In the genomic region with DNA sequence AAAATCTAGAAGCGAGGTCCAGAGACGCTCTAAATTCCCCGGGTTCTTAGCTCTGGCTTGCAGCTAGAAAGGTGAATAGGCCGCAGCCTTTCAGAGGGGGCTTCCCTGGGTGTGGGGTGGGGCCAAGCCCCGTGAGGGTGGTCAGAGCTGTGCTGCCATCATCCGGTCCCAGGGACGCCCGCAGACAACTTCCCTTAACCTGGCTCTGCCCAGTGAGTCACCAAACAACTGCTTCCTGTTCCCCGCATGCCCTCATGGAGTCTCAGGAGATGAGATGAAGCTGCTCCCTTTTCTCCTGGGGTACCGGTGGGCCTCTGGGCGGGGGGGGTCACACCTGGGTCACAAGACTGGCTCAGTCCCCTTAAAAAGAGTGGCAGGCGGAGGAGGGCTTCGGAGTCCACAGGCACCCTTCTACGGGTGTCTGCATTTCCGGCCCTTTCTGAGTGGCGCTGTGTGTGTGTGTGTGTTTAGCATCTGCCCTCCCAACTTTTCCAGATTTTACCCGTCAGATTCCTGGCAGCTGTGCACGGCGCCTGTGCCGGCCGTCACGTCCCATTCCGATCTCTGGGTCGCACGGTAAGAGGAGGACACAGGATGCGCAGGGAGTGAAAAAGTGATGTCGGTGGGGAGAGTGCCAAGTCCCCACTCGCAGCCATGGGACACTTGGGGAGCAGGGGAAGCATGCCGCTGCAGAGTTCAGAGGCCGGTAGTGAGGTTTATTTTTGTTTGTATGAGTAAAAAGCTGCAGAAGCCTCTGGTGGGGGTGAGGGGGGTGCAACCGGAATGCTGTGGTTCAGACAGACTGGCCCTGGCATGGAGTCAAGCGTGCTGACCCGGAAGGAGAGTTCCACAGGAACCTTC, we compare ENCODE assay signal across 9 cellular contexts. TPM values are rescaled to one million over a fixed set of nuclear protein-coding genes. Genes with fewer than 3 reads are reported as not detected.
DNase-seq lines count a peak whose midpoint lies in the region; ATAC-seq, FAIRE-seq and TF ChIP-seq lines count a peak whose summit lies in the region.
"Had no signal": no experiment of that assay in that cellular context is flagged by ENCODE, and none has a peak within 500 bp of the region (broad histone marks: within the 10 kb centered on the region; RNA-seq: fewer than 3 reads in every experiment).

No MANE protein-coding gene starts in this region.

- BruUV-seq in HepG2 (replicated peaks; lab: Mats Ljungman, UMichigan), result no TSS peak

- H3K27ac ChIP-seq in liver (ENCODE audit: low read depth in 1 of 2, low read length in 2 of 2), result peak overlapping the region; percentile 55 to 58
- H3K27ac ChIP-seq in HepG2 (ENCODE audit: extremely low read length, insufficient read depth, low read length), result no peak overlapping the region
- H3K27ac ChIP-seq in dorsolateral prefrontal cortex, result peak overlapping the region in 53 of 59 donors; percentile 21 to 86 (median 67)
- peak overlapping the region; percentile 80 to 90 for H3K27ac ChIP-seq in uterus

- H3K4me3 ChIP-seq in liver (ENCODE audit: low read depth in 1 of 3, low read length in 3 of 3), result no peak overlapping the region
- H3K4me3 ChIP-seq in HepG2 (replicated peaks in 1 of 3; ENCODE audit: insufficient read depth in 1 of 3, low read depth in 2 of 3, low read length in 3 of 3), result no peak overlapping the region
- H3K4me3 ChIP-seq in dorsolateral prefrontal cortex, result no peak overlapping the region
- H3K4me3 ChIP-seq in uterus, result no peak overlapping the region

- TF ChIP-seq RAD21 in liver (IDR thresholded peaks at IDR 0.05), result no peak
- TF ChIP-seq RAD21 in HepG2 (CRISPR knock-in tag; IDR thresholded peaks at IDR 0.05), result no peak

- no peak for FAIRE-seq in HepG2 (lab: Jason Lieb, UNC)

- CTCF ChIA-PET in HepG2 (lab: Yijun Ruan, JAX; ENCODE audit: low intra/inter-chr PET ratio, low total read pairs), result no interaction called here

- H3K36me3 ChIP-seq in liver (ENCODE audit: control insufficient read depth in 4 of 4, insufficient read depth in 3 of 4, low read depth in 1 of 4, low read length in 3 of 4), result peaks cover 0 to 4% (median 3%) of the 10 kb centered on the region in 4 donors
- H3K36me3 ChIP-seq in HepG2 (replicated peaks in 1 of 2; ENCODE audit: control insufficient read depth in 1 of 2, insufficient read depth in 2 of 2, low read length in 2 of 2), result peaks cover 10 to 20% of the 10 kb centered on the region in 2 experiments; a peak in 4 of 5 replicates
- no peaks in the 10 kb centered on the region for H3K36me3 ChIP-seq in uterus

- WGBS in liver, result 78% methylated on average over 33 of the region's 33 CpGs
- 98% methylated on average over 26 of the region's 33 CpGs for WGBS in HepG2 (ENCODE audit: low lambda C conversion rate)

- POLR2A ChIA-PET in HepG2 (lab: Yijun Ruan, JAX), result no interaction called here

- no peaks in the 10 kb centered on the region for H3K9me3 ChIP-seq in liver (ENCODE audit: control insufficient read depth in 4 of 4, low read length in 3 of 4)
- H3K9me3 ChIP-seq in HepG2 (ENCODE audit: low read length), result no peaks in the 10 kb centered on the region
- no peaks in the 10 kb centered on the region for H3K9me3 ChIP-seq in uterus

- DNase-seq in HepG2 (ENCODE audit: low spot score) (no peak), dorsolateral prefrontal cortex (no peak), mucosa of gallbladder (ENCODE audit: low spot score) (peak; percentile 71), uterus (peak; percentile 69 to 75), superior temporal gyrus (ENCODE audit: extremely low spot score) (no peak), amniotic stem cell (lab: John Stamatoyannopoulos, UW) (no peak), SKM-1 treated with dmso at 0.1 percent for 144 hours (lab: John Stamatoyannopoulos, UW; ENCODE audit: unreplicated experiment) (no peak)
- DNase-seq: NCI-H526 treated with DMSO at 0.1 percent for 48 hours had no signal

- H3K9ac ChIP-seq in liver (ENCODE audit: low read depth in 1 of 2, low read length in 2 of 2), result peak overlapping the region in 1 of 2 donors; percentile 53
- H3K9ac ChIP-seq in HepG2 (ENCODE audit: insufficient read depth, low read depth, low read length), result no peak overlapping the region

- no peak overlapping the region for H3K4me2 ChIP-seq in HepG2 (ENCODE audit: low read depth, low read length)

- H3K27me3 ChIP-seq in liver (ENCODE audit: control insufficient read depth in 4 of 4, insufficient read depth in 4 of 4, low read length in 3 of 4) (no peaks in the 10 kb centered on the region), HepG2 (ENCODE audit: control insufficient read depth in 1 of 2, insufficient read depth in 2 of 2, low read length in 2 of 2) (no peaks in the 10 kb centered on the region), dorsolateral prefrontal cortex (no peaks in the 10 kb centered on the region), uterus (no peaks in the 10 kb centered on the region)

- TF ChIP-seq EP300 in HepG2 (IDR thresholded peaks at IDR 0.05; ENCODE audit: low read depth in 2 of 2, low read length in 2 of 2), result no peak
- TF ChIP-seq EP300 in HepG2 (CRISPR knock-in tag; IDR thresholded peaks at IDR 0.05; ENCODE audit: borderline replicate concordance), result no peak

- no peaks in the 10 kb centered on the region for H3K79me2 ChIP-seq in HepG2 (ENCODE audit: insufficient read depth, low read length)

- intact Hi-C loops in HepG2 (cut with micrococcal nuclease; ENCODE audit: unreplicated experiment), result no loop called here
- intact Hi-C loops in dorsolateral prefrontal cortex (cut with DNase I), result no loop called here
- intact Hi-C loops in uterus (cut with DNase I; ENCODE audit: low total_unique reads), result no loop called here

- TF ChIP-seq CTCF in liver (IDR thresholded peaks at IDR 0.05; ENCODE audit: low read depth, low read length, missing input control) (no peak), HepG2 (CRISPR knock-in tag; IDR thresholded peaks at IDR 0.05) (no peak), dorsolateral prefrontal cortex (IDR thresholded peaks at IDR 0.05 in 54 of 56, conservative IDR thresholded peaks at IDR 0.05 in 2 of 56; ENCODE audit: low read depth in 1 of 56, partially characterized antibody in 56 of 56) (no peak), uterus (IDR thresholded peaks at IDR 0.05) (peak in 1 of 4 experiments; percentile 5)

- ATAC-seq in HepG2, result no peak

- TF ChIP-seq POLR2A in HepG2 (IDR thresholded peaks at IDR 0.05; ENCODE audit: insufficient read depth in 1 of 2, low read depth in 2 of 2, low read length in 2 of 2) (no peak), uterus (IDR thresholded peaks at IDR 0.05) (peak in 1 of 2 donors; percentile 7)

- H3K4me1 ChIP-seq in liver (ENCODE audit: control insufficient read depth in 4 of 4, insufficient read depth in 4 of 4, low read length in 3 of 4) (peaks cover 12 to 37% (median 14%) of the 10 kb centered on the region in 4 donors), HepG2 (ENCODE audit: insufficient read depth, low read length) (peaks cover 22% of the 10 kb centered on the region), uterus (peaks cover 17 to 42% of the 10 kb centered on the region in 2 donors)

- in situ Hi-C loops in HepG2 (cut with HindIII; ENCODE audit: extremely low pct_ligation_motif_present, low pct_unique_long_range_greater_than_20kb), result no loop called here

- H2AFZ ChIP-seq in HepG2 (ENCODE audit: low read length), result no peak overlapping the region

- no peaks in the 10 kb centered on the region for H4K20me1 ChIP-seq in HepG2 (ENCODE audit: insufficient read depth, low read length)

RNA-seq across cellular contexts. Expression of a gene that starts 16.7 kb away (rescaled TPM):
- 1 to 10 TPM; 3.9 to 4.8 TPM for total RNA-seq in liver
- 1 to 10 TPM in 1 of 2 donors, under 1 TPM in 1; 0.44 to 3.5 TPM for polyA plus RNA-seq in liver
- 0.31 TPM in 1 of 2 replicates, not detected in the other for total RNA-seq in HepG2 (2016; rRNA removed; fragmentation: Illumina TruSeq; extraction: Trizol)
- not detected in 2 replicates for total RNA-seq in HepG2 (2016; cell fraction: cytosol; rRNA removed; fragmentation: Illumina TruSeq; extraction: Trizol; ENCODE audit: low read depth)
- total RNA-seq in HepG2 (2016; cell fraction: insoluble cytoplasmic fraction; rRNA removed; fragmentation: Illumina TruSeq; extraction: Trizol), result 0.12 and 0.26 TPM in 2 replicates
- total RNA-seq in HepG2 (2016; cell fraction: membrane; rRNA removed; fragmentation: Illumina TruSeq; extraction: Trizol), result 0.06 and 0.07 TPM in 2 replicates
- total RNA-seq in HepG2 (2016; cell fraction: nucleus; rRNA removed; fragmentation: Illumina TruSeq; extraction: Trizol), result not detected in 2 replicates
- 0.04 and 0.10 TPM in 2 replicates for polyA plus RNA-seq in HepG2 (2011; rRNA removed)
- 0.09 and 0.12 TPM in 2 replicates for polyA plus RNA-seq in HepG2 (2011; cell fraction: cytosol; rRNA removed)
- 1.1 and 1.2 TPM in 2 replicates for polyA plus RNA-seq in HepG2 (2011; cell fraction: nucleus; rRNA removed)
- 0.23 and 0.39 TPM in 2 replicates for polyA plus RNA-seq in HepG2 (2012)
- not detected in 2 replicates for polyA plus RNA-seq in HepG2 (2016; cell fraction: cytosol; fragmentation: Illumina TruSeq; extraction: Trizol; ENCODE audit: low read depth)
- polyA plus RNA-seq in HepG2 (2016; cell fraction: insoluble cytoplasmic fraction; fragmentation: Illumina TruSeq; extraction: Trizol; ENCODE audit: low read depth), result 0.08 TPM in 1 of 2 replicates, not detected in the other
- polyA plus RNA-seq in HepG2 (2016; cell fraction: membrane; fragmentation: Illumina TruSeq; extraction: Trizol; ENCODE audit: low read depth), result 0.06 and 0.09 TPM in 2 replicates
- polyA plus RNA-seq in HepG2 (2016; cell fraction: nucleus; fragmentation: Illumina TruSeq; extraction: Trizol; ENCODE audit: insufficient read depth, low read depth), result 0.84 TPM in 1 of 2 replicates, not detected in the other
- polyA minus RNA-seq in HepG2 (2011; rRNA and poly(A)+ RNA removed; ENCODE audit: low replicate concordance), result 0.12 and 0.56 TPM in 2 replicates
- not detected in 2 replicates for polyA minus RNA-seq in HepG2 (2011; cell fraction: cytosol; rRNA and poly(A)+ RNA removed)
- 0.12 and 0.13 TPM in 2 replicates for polyA minus RNA-seq in HepG2 (2011; cell fraction: nucleus; rRNA and poly(A)+ RNA removed)
- 10 to 100 TPM in 18 of 120 experiments, 1 to 10 TPM in 102; 1.6 to 17.4 (median 6.5) TPM for total RNA-seq in dorsolateral prefrontal cortex
- total RNA-seq in mucosa of gallbladder, result 20.8 TPM
- 10 to 100 TPM; 21.8 to 86.9 (median 54.2) TPM for total RNA-seq in uterus

RNA-seq across cellular contexts. Expression of a gene that starts 29.8 kb away (rescaled TPM):
- total RNA-seq in liver (10 to 100 TPM; 16.1 to 17.2 TPM), HepG2 (2016; rRNA removed; fragmentation: Illumina TruSeq; extraction: Trizol) (28.2 and 28.5 TPM in 2 replicates), dorsolateral prefrontal cortex (10 to 100 TPM in 108 of 120 experiments, 1 to 10 TPM in 12; 6.6 to 29.4 (median 16.4) TPM), mucosa of gallbladder (31.8 TPM), uterus (10 to 100 TPM in 3 of 4 donors, 1 to 10 TPM in 1; 7.9 to 27.4 (median 19.8) TPM)
- polyA plus RNA-seq in liver (10 to 100 TPM; 30.3 to 30.6 TPM), HepG2 (2011; rRNA removed) (23.7 and 30.7 TPM in 2 replicates)
- total RNA-seq in HepG2 (2016; cell fraction: cytosol; rRNA removed; fragmentation: Illumina TruSeq; extraction: Trizol; ENCODE audit: low read depth), result 14.6 and 20.0 TPM in 2 replicates
- total RNA-seq in HepG2 (2016; cell fraction: insoluble cytoplasmic fraction; rRNA removed; fragmentation: Illumina TruSeq; extraction: Trizol), result 30.5 and 31.5 TPM in 2 replicates
- 29.3 and 32.1 TPM in 2 replicates for total RNA-seq in HepG2 (2016; cell fraction: membrane; rRNA removed; fragmentation: Illumina TruSeq; extraction: Trizol)
- total RNA-seq in HepG2 (2016; cell fraction: nucleus; rRNA removed; fragmentation: Illumina TruSeq; extraction: Trizol), result 13.5 and 15.0 TPM in 2 replicates
- polyA plus RNA-seq in HepG2 (2011; cell fraction: cytosol; rRNA removed), result 28.7 and 32.0 TPM in 2 replicates
- 12.2 and 17.3 TPM in 2 replicates for polyA plus RNA-seq in HepG2 (2011; cell fraction: nucleus; rRNA removed)
- 7.1 and 10.8 TPM in 2 replicates for polyA plus RNA-seq in HepG2 (2012)
- 21.4 and 25.7 TPM in 2 replicates for polyA plus RNA-seq in HepG2 (2016; cell fraction: cytosol; fragmentation: Illumina TruSeq; extraction: Trizol; ENCODE audit: low read depth)
- 30.2 and 32.2 TPM in 2 replicates for polyA plus RNA-seq in HepG2 (2016; cell fraction: insoluble cytoplasmic fraction; fragmentation: Illumina TruSeq; extraction: Trizol; ENCODE audit: low read depth)
- polyA plus RNA-seq in HepG2 (2016; cell fraction: membrane; fragmentation: Illumina TruSeq; extraction: Trizol; ENCODE audit: low read depth), result 25.8 and 29.0 TPM in 2 replicates
- polyA plus RNA-seq in HepG2 (2016; cell fraction: nucleus; fragmentation: Illumina TruSeq; extraction: Trizol; ENCODE audit: insufficient read depth, low read depth), result 19.9 and 28.4 TPM in 2 replicates
- 18.1 and 38.8 TPM in 2 replicates for polyA minus RNA-seq in HepG2 (2011; rRNA and poly(A)+ RNA removed; ENCODE audit: low replicate concordance)
- polyA minus RNA-seq in HepG2 (2011; cell fraction: cytosol; rRNA and poly(A)+ RNA removed), result 2.6 and 5.9 TPM in 2 replicates
- polyA minus RNA-seq in HepG2 (2011; cell fraction: nucleus; rRNA and poly(A)+ RNA removed), result 1.7 TPM in 1 of 2 replicates, not detected in the other

RNA-seq across cellular contexts. Expression of a gene that starts 41.7 kb away (rescaled TPM):
- total RNA-seq in liver (10 to 100 TPM in 1 of 2 donors, 1 to 10 TPM in 1; 9.8 to 24.6 TPM), HepG2 (2016; rRNA removed; fragmentation: Illumina TruSeq; extraction: Trizol) (14.5 and 25.3 TPM in 2 replicates), dorsolateral prefrontal cortex (100 to 1,000 TPM in 30 of 120 experiments, 10 to 100 TPM in 90; 57.6 to 158 (median 87.2) TPM), mucosa of gallbladder (51.5 TPM), uterus (100 to 1,000 TPM in 1 of 4 donors, 10 to 100 TPM in 3; 26.8 to 121 (median 49.1) TPM)
- polyA plus RNA-seq in liver (10 to 100 TPM; 17.5 to 21.2 TPM), HepG2 (2011; rRNA removed) (42.8 and 49.5 TPM in 2 replicates)
- 12.1 and 14.2 TPM in 2 replicates for total RNA-seq in HepG2 (2016; cell fraction: cytosol; rRNA removed; fragmentation: Illumina TruSeq; extraction: Trizol; ENCODE audit: low read depth)
- total RNA-seq in HepG2 (2016; cell fraction: insoluble cytoplasmic fraction; rRNA removed; fragmentation: Illumina TruSeq; extraction: Trizol), result 12.8 and 22.5 TPM in 2 replicates
- total RNA-seq in HepG2 (2016; cell fraction: membrane; rRNA removed; fragmentation: Illumina TruSeq; extraction: Trizol), result 10.3 and 14.0 TPM in 2 replicates
- 16.5 and 22.6 TPM in 2 replicates for total RNA-seq in HepG2 (2016; cell fraction: nucleus; rRNA removed; fragmentation: Illumina TruSeq; extraction: Trizol)
- 18.9 and 24.7 TPM in 2 replicates for polyA plus RNA-seq in HepG2 (2011; cell fraction: cytosol; rRNA removed)
- polyA plus RNA-seq in HepG2 (2011; cell fraction: nucleus; rRNA removed), result 184 and 197 TPM in 2 replicates
- 22.1 and 23.1 TPM in 2 replicates for polyA plus RNA-seq in HepG2 (2012)
- polyA plus RNA-seq in HepG2 (2016; cell fraction: cytosol; fragmentation: Illumina TruSeq; extraction: Trizol; ENCODE audit: low read depth), result 2.9 and 3.9 TPM in 2 replicates
- 12.2 and 15.0 TPM in 2 replicates for polyA plus RNA-seq in HepG2 (2016; cell fraction: insoluble cytoplasmic fraction; fragmentation: Illumina TruSeq; extraction: Trizol; ENCODE audit: low read depth)
- 3.9 and 4.7 TPM in 2 replicates for polyA plus RNA-seq in HepG2 (2016; cell fraction: membrane; fragmentation: Illumina TruSeq; extraction: Trizol; ENCODE audit: low read depth)
- polyA plus RNA-seq in HepG2 (2016; cell fraction: nucleus; fragmentation: Illumina TruSeq; extraction: Trizol; ENCODE audit: insufficient read depth, low read depth), result 54.3 and 66.6 TPM in 2 replicates
- polyA minus RNA-seq in HepG2 (2011; rRNA and poly(A)+ RNA removed; ENCODE audit: low replicate concordance), result 82.1 and 106 TPM in 2 replicates
- polyA minus RNA-seq in HepG2 (2011; cell fraction: cytosol; rRNA and poly(A)+ RNA removed), result 15.1 and 19.0 TPM in 2 replicates
- polyA minus RNA-seq in HepG2 (2011; cell fraction: nucleus; rRNA and poly(A)+ RNA removed), result 33.1 and 46.4 TPM in 2 replicates

RNA-seq across cellular contexts. Expression of a gene that starts 46.5 kb away (rescaled TPM):
- total RNA-seq in liver (1 to 10 TPM in 1 of 2 donors, under 1 TPM in 1; 0.65 to 1.8 TPM), HepG2 (2016; rRNA removed; fragmentation: Illumina TruSeq; extraction: Trizol) (not detected in 2 replicates), dorsolateral prefrontal cortex (10 to 100 TPM in 119 of 120 experiments, 1 to 10 TPM in 1; 4.8 to 43.6 (median 22.0) TPM), mucosa of gallbladder (9.3 TPM), uterus (1 to 10 TPM in 3 of 4 donors, not detected in 1; 1.4 to 4.9 (median 1.9) TPM)
- polyA plus RNA-seq in liver (1 to 10 TPM in 1 of 2 donors, under 1 TPM in 1; 0.04 to 5.4 TPM), HepG2 (2011; rRNA removed) (0.01 TPM in 1 of 2 replicates, not detected in the other)
- not detected in 2 replicates for total RNA-seq in HepG2 (2016; cell fraction: cytosol; rRNA removed; fragmentation: Illumina TruSeq; extraction: Trizol; ENCODE audit: low read depth)
- total RNA-seq in HepG2 (2016; cell fraction: insoluble cytoplasmic fraction; rRNA removed; fragmentation: Illumina TruSeq; extraction: Trizol), result not detected in 2 replicates
- not detected in 2 replicates for total RNA-seq in HepG2 (2016; cell fraction: membrane; rRNA removed; fragmentation: Illumina TruSeq; extraction: Trizol)
- total RNA-seq in HepG2 (2016; cell fraction: nucleus; rRNA removed; fragmentation: Illumina TruSeq; extraction: Trizol), result not detected in 2 replicates
- not detected in 2 replicates for polyA plus RNA-seq in HepG2 (2011; cell fraction: cytosol; rRNA removed)
- not detected in 2 replicates for polyA plus RNA-seq in HepG2 (2011; cell fraction: nucleus; rRNA removed)
- polyA plus RNA-seq in HepG2 (2012), result not detected in 2 replicates
- polyA plus RNA-seq in HepG2 (2016; cell fraction: cytosol; fragmentation: Illumina TruSeq; extraction: Trizol; ENCODE audit: low read depth), result not detected in 2 replicates
- polyA plus RNA-seq in HepG2 (2016; cell fraction: insoluble cytoplasmic fraction; fragmentation: Illumina TruSeq; extraction: Trizol; ENCODE audit: low read depth), result not detected in 2 replicates
- 0.05 TPM in 1 of 2 replicates, not detected in the other for polyA plus RNA-seq in HepG2 (2016; cell fraction: membrane; fragmentation: Illumina TruSeq; extraction: Trizol; ENCODE audit: low read depth)
- not detected in 2 replicates for polyA plus RNA-seq in HepG2 (2016; cell fraction: nucleus; fragmentation: Illumina TruSeq; extraction: Trizol; ENCODE audit: insufficient read depth, low read depth)
- 0.08 TPM in 1 of 2 replicates, not detected in the other for polyA minus RNA-seq in HepG2 (2011; rRNA and poly(A)+ RNA removed; ENCODE audit: low replicate concordance)
- not detected in 2 replicates for polyA minus RNA-seq in HepG2 (2011; cell fraction: cytosol; rRNA and poly(A)+ RNA removed)
- polyA minus RNA-seq in HepG2 (2011; cell fraction: nucleus; rRNA and poly(A)+ RNA removed), result not detected in 2 replicates

Comparison
In these comparisons a context has a peak if more than half of its experiments do, and no peak if none do; other contexts are left out.
1. DNase-seq: peak in mucosa of gallbladder (single experiment) and uterus (2 of 2); none in HepG2 (single experiment), dorsolateral prefrontal cortex (0 of 10), superior temporal gyrus (single experiment), amniotic stem cell (single experiment) and SKM-1 treated with dmso at 0.1 percent for 144 hours (single experiment).